Comparison of ENCODE assay signal across 8 cellular contexts in genomic region chr3:50260027-50260941, GRCh38. TPM values are rescaled to one million over a fixed set of nuclear protein-coding genes. Genes with fewer than 3 reads are reported as not detected.
DNase-seq lines count a peak whose midpoint lies in the region; ATAC-seq and TF ChIP-seq lines count a peak whose summit lies in the region.

No MANE protein-coding gene starts in this region.

- H3K9me3 ChIP-seq in SJSA1 (replicated peaks) (no peaks in the 10 kb centered on the region), gastroesophageal sphincter (peaks cover 0 to 8% (median 0%) of the 10 kb centered on the region in 3 donors), suprapubic skin (no peaks in the 10 kb centered on the region)

- H3K4me1 Mint-ChIP-seq in activated naive CD4-positive, alpha-beta T cell treated with anti-CD3 and anti-CD28 coated beads, Interleukin-2, amount 10 ng/mL, durations not matched to agents 7 days and 5 days = peaks cover 10% of the 10 kb centered on the region

- H3K4me1 ChIP-seq in SJSA1 (replicated peaks) = peaks cover 38% of the 10 kb centered on the region
- peaks cover 3 to 94% (median 35%) of the 10 kb centered on the region in 3 donors for H3K4me1 ChIP-seq in gastroesophageal sphincter
- H3K4me1 ChIP-seq in suprapubic skin = peaks cover 63% of the 10 kb centered on the region

- H3K36me3 Mint-ChIP-seq in activated naive CD4-positive, alpha-beta T cell treated with anti-CD3 and anti-CD28 coated beads, Interleukin-2, amount 10 ng/mL, durations not matched to agents 7 days and 5 days = peaks cover 28% of the 10 kb centered on the region

- in situ Hi-C loops in KBM-7 (cut with MboI; ENCODE audit: low pct_unique_long_range_greater_than_20kb, low sequenced_read_pairs) = no loop called here

- peak; percentile 92 for DNase-seq in Daoy (ENCODE audit: low read depth)
- DNase-seq in KBM-7 = peak; percentile 91
- DNase-seq in SJSA1 (ENCODE audit: low read depth in 1 of 2, low spot score in 2 of 2) = peak; percentile 82 to 92
- DNase-seq in activated naive CD4-positive, alpha-beta T cell treated with anti-CD3 and anti-CD28 coated beads, Interleukin-2, amount 10 ng/mL, durations not matched to agents 7 days and 5 days = peak; percentile 89
- DNase-seq in occipital lobe (lab: John Stamatoyannopoulos, UW) = peak; percentile 87
- peak; percentile 94 to 95 for DNase-seq in suprapubic skin (ENCODE audit: low spot score in 2 of 2)

- peak overlapping the region; percentile 55 for H3K27ac Mint-ChIP-seq in activated naive CD4-positive, alpha-beta T cell treated with anti-CD3 and anti-CD28 coated beads, Interleukin-2, amount 10 ng/mL, durations not matched to agents 7 days and 5 days

- CTCF ChIA-PET in activated naive CD4-positive, alpha-beta T cell treated with anti-CD3 and anti-CD28 coated beads, Interleukin-2, amount 10 ng/mL, durations not matched to agents 7 days and 5 days (lab: Charles Lee) = interaction anchor here (0.7 to 2.4 kb wide), 7 partner anchors 9 to 536 kb away, joined by 3 to 23 read pairs (median 3); partner anchors contain the start of gene SEMA3B

- peak overlapping the region; percentile 66 for H3K4me3 Mint-ChIP-seq in activated naive CD4-positive, alpha-beta T cell treated with anti-CD3 and anti-CD28 coated beads, Interleukin-2, amount 10 ng/mL, durations not matched to agents 7 days and 5 days

- H3K36me3 ChIP-seq in SJSA1 = peaks cover 45% of the 10 kb centered on the region
- peaks cover 0 to 38% of the 10 kb centered on the region in 2 donors for H3K36me3 ChIP-seq in gastroesophageal sphincter
- peaks cover 26% of the 10 kb centered on the region for H3K36me3 ChIP-seq in suprapubic skin

- TF ChIP-seq CTCF in gastroesophageal sphincter (IDR thresholded peaks at IDR 0.05) (peak in 3 of 4 experiments; percentile 99 to 100 (median 99)), suprapubic skin (IDR thresholded peaks at IDR 0.05) (peak; percentile 96 to 100)

- peak; percentile 68 for ATAC-seq in GM21515 (IDR thresholded peaks at IDR 0.05; ENCODE audit: unreplicated experiment)
- ATAC-seq in gastroesophageal sphincter = peak; percentile 87

- H3K27me3 ChIP-seq in SJSA1 (replicated peaks) (no peaks in the 10 kb centered on the region), gastroesophageal sphincter (no peaks in the 10 kb centered on the region), suprapubic skin (no peaks in the 10 kb centered on the region)

- TF ChIP-seq POLR2A in gastroesophageal sphincter (IDR thresholded peaks at IDR 0.05) = peak; percentile 38 to 65
- peak; percentile 1 to 39 for TF ChIP-seq POLR2A in suprapubic skin (IDR thresholded peaks at IDR 0.05)

- H3K27ac ChIP-seq in SJSA1 (peak overlapping the region; percentile 93), gastroesophageal sphincter (peak overlapping the region; percentile 83 to 100 (median 96)), suprapubic skin (peak overlapping the region; percentile 91)

- TF ChIP-seq EP300 in gastroesophageal sphincter (IDR thresholded peaks at IDR 0.05) = no peak
- TF ChIP-seq EP300 in suprapubic skin (IDR thresholded peaks at IDR 0.05) = no peak

- peak overlapping the region; percentile 41 for H3K4me3 ChIP-seq in SJSA1
- peak overlapping the region; percentile 35 to 63 for H3K4me3 ChIP-seq in gastroesophageal sphincter
- peak overlapping the region; percentile 58 for H3K4me3 ChIP-seq in suprapubic skin

- WGBS in gastroesophageal sphincter (ENCODE audit: low coverage in 1 of 2), 2 donors = 0% methylated on average over 6 of the region's 70 CpGs; no CpG with 5 or more reads in 1 of the 2 donors
- WGBS in suprapubic skin = 0% methylated on average over 17 of the region's 70 CpGs

- H3K27me3 Mint-ChIP-seq in activated naive CD4-positive, alpha-beta T cell treated with anti-CD3 and anti-CD28 coated beads, Interleukin-2, amount 10 ng/mL, durations not matched to agents 7 days and 5 days = peaks cover 14% of the 10 kb centered on the region

- no peaks in the 10 kb centered on the region for H3K9me3 Mint-ChIP-seq in activated naive CD4-positive, alpha-beta T cell treated with anti-CD3 and anti-CD28 coated beads, Interleukin-2, amount 10 ng/mL, durations not matched to agents 7 days and 5 days

RNA-seq across cellular contexts. Expression of gene SEMA3B, which starts 8.7 kb away (rescaled TPM):
- 2.6 and 5.0 TPM in 2 replicates for total RNA-seq in Daoy (2014; rRNA removed; shearing (Covaris generic))
- total RNA-seq in SJSA1 (2014; rRNA removed; shearing (Covaris generic)) = 2.6 and 6.5 TPM in 2 replicates
- total RNA-seq in gastroesophageal sphincter (10 to 100 TPM; 29.1 to 54.9 (median 44.2) TPM), occipital lobe (2.3 TPM), suprapubic skin (1 to 10 TPM; 2.9 to 5.2 (median 4.1) TPM)

RNA-seq across cellular contexts. Expression of gene LSMEM2, which starts 18.6 kb away (rescaled TPM):
- total RNA-seq in Daoy (2014; rRNA removed; shearing (Covaris generic)) = 1.1 TPM in 1 of 2 replicates, not detected in the other
- not detected in 2 replicates for total RNA-seq in SJSA1 (2014; rRNA removed; shearing (Covaris generic))
- total RNA-seq in gastroesophageal sphincter (not detected), occipital lobe (0.47 TPM), suprapubic skin (under 1 TPM in 1 of 4 donors, not detected in 3; 0.30 TPM)

RNA-seq across cellular contexts. Expression of gene GNAI2, which starts 24.3 kb away (rescaled TPM):
- 139 and 163 TPM in 2 replicates for total RNA-seq in Daoy (2014; rRNA removed; shearing (Covaris generic))
- total RNA-seq in SJSA1 (2014; rRNA removed; shearing (Covaris generic)) = 178 and 214 TPM in 2 replicates
- total RNA-seq in gastroesophageal sphincter (100 to 1,000 TPM; 172 to 262 (median 222) TPM), occipital lobe (84.5 TPM), suprapubic skin (10 to 100 TPM; 70.9 to 91.3 (median 76.7) TPM)

RNA-seq across cellular contexts. Expression of gene IFRD2, which starts 31.9 kb away (rescaled TPM):
- 83.4 and 96.4 TPM in 2 replicates for total RNA-seq in Daoy (2014; rRNA removed; shearing (Covaris generic))
- total RNA-seq in SJSA1 (2014; rRNA removed; shearing (Covaris generic)) = 70.9 and 81.8 TPM in 2 replicates
- total RNA-seq in gastroesophageal sphincter = 10 to 100 TPM; 37.3 to 85.4 (median 64.9) TPM
- 15.1 TPM for total RNA-seq in occipital lobe
- 10 to 100 TPM; 56.3 to 84.9 (median 75.2) TPM for total RNA-seq in suprapubic skin

RNA-seq across cellular contexts. Expression of gene HYAL3, which starts 38.9 kb away (rescaled TPM):
- total RNA-seq in Daoy (2014; rRNA removed; shearing (Covaris generic)) = 2.6 and 3.7 TPM in 2 replicates
- total RNA-seq in SJSA1 (2014; rRNA removed; shearing (Covaris generic)) = 1.6 and 3.1 TPM in 2 replicates
- total RNA-seq in gastroesophageal sphincter = 1 to 10 TPM; 2.4 to 8.8 (median 4.0) TPM
- 6.6 TPM for total RNA-seq in occipital lobe
- total RNA-seq in suprapubic skin = 1 to 10 TPM; 2.5 to 7.8 (median 6.1) TPM

Comparison
In these comparisons a context has a peak if more than half of its experiments do, and no peak if none do; other contexts are left out.
1. Peak in every context shown above with its lines: DNase-seq, ATAC-seq, H3K4me3 ChIP-seq and H3K27ac ChIP-seq.